Comparison of ENCODE assay signal across 8 cellular contexts in the genomic region with DNA sequence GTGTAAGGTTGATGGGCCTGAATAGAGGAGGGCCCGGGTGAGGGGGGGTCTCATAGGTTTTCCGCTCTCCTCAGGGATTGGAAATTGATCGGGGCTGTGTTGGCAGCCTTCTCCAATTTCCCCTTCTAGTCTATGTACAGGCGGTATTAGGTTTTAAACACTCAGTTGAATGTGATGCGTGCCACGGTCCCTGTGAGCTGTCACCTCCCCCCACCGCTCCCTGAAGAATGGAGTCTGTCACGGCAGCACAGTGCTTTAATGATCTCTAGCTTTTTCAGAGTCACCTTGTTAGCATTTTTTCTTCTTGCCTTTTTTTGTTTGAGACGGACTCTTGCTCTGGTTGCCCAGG. TPM values are rescaled to one million over a fixed set of nuclear protein-coding genes. Genes with fewer than 3 reads are reported as not detected.
DNase-seq lines count a peak whose midpoint lies in the region; ATAC-seq, FAIRE-seq and TF ChIP-seq lines count a peak whose summit lies in the region.

No MANE protein-coding gene starts in this region.

- H3K9me3 ChIP-seq in AG04450 (ENCODE audit: control insufficient read depth, insufficient read depth, low read length) (no peaks in the 10 kb centered on the region), H9 (ENCODE audit: control insufficient read depth, low read depth, low read length) (no peaks in the 10 kb centered on the region), psoas muscle (no peaks in the 10 kb centered on the region)

- H4K91ac ChIP-seq in H9 (ENCODE audit: insufficient read length, low read depth, low read length): no peak overlapping the region

- H2AK5ac ChIP-seq in H9 (ENCODE audit: insufficient read length, low read length): no peak overlapping the region

- no peaks in the 10 kb centered on the region for H3K9me3 Mint-ChIP-seq in H9

- H2BK20ac ChIP-seq in H9 (ENCODE audit: low read depth, low read length, poor library complexity, severe bottlenecking): no peak overlapping the region

- no peak overlapping the region for H2AFZ ChIP-seq in H9 (ENCODE audit: low read length)

- H3K27me3 ChIP-seq in AG04450 (ENCODE audit: control insufficient read depth, insufficient read depth, low read length) (no peaks in the 10 kb centered on the region), H9 (ENCODE audit: insufficient read depth, low read length) (no peaks in the 10 kb centered on the region), psoas muscle (ENCODE audit: insufficient read depth in 3 of 3, low read length in 2 of 3) (no peaks in the 10 kb centered on the region)

- peak overlapping the region; percentile 80 to 91 (median 86); a peak in 6 of 7 replicates for H3K27ac Mint-ChIP-seq in H9

- TF ChIP-seq POLR2A in GM12892 (IDR thresholded peaks at IDR 0.05; ENCODE audit: low read depth, low read length): no peak

- H3K23ac ChIP-seq in H9 (ENCODE audit: insufficient read length, low read depth, low read length): no peak overlapping the region

- FAIRE-seq in GM12892 (lab: Jason Lieb, UNC): no peak

- H3K79me2 ChIP-seq in H9 (ENCODE audit: insufficient read depth, low read length): peaks cover 25% of the 10 kb centered on the region

- peak overlapping the region; percentile 91 for H3K4me3 Mint-ChIP-seq in H9

- H3K27me3 Mint-ChIP-seq in H9 (ENCODE audit: low read depth): no peaks in the 10 kb centered on the region; the same call in 1 of the 2 replicates

- H4K5ac ChIP-seq in H9 (ENCODE audit: insufficient read length, low read depth, low read length): no peak overlapping the region

- intact Hi-C loops in psoas muscle (cut with DNase I): loop anchor here in 1 of 2 donors (10.0 kb wide), 1 partner anchor 1515 kb away; a partner anchor contains a TSS

- H4K20me1 ChIP-seq in H9 (ENCODE audit: control insufficient read depth, insufficient read depth, insufficient read length): peaks cover 3% of the 10 kb centered on the region

- no peak overlapping the region for H3T11ph ChIP-seq in H9 (ENCODE audit: low read length)

- no peak overlapping the region for H2BK120ac ChIP-seq in H9 (ENCODE audit: low read depth, low read length, poor library complexity, severe bottlenecking)

- ATAC-seq in psoas muscle (peak; percentile 7 to 38 (median 18)), GM18907 (IDR thresholded peaks at IDR 0.05; ENCODE audit: unreplicated experiment) (no peak)

- no peak overlapping the region for H3K18ac ChIP-seq in H9 (ENCODE audit: insufficient read length, low read depth, low read length)

- no peak overlapping the region for H2BK15ac ChIP-seq in H9 (ENCODE audit: low read depth, low read length)

- H3K4me3 ChIP-seq in AG04450 (ENCODE audit: low read depth, low read length): peak overlapping the region; percentile 96
- peak overlapping the region; percentile 95 for H3K4me3 ChIP-seq in fibroblast of the aortic adventitia (ENCODE audit: low read depth, low read length)
- H3K4me3 ChIP-seq in psoas muscle: peak overlapping the region; percentile 100

- POLR2A ChIA-PET in AG04450 (lab: Yijun Ruan, JAX): interaction anchor here (0.6 to 0.7 kb wide), 3 partner anchors 25 to 159 kb away, joined by 3 to 4 read pairs (median 3); no protein-coding TSS in a partner anchor

- peaks cover 13% of the 10 kb centered on the region for H3K23me2 ChIP-seq in H9 (ENCODE audit: insufficient read length, low read depth, low read length, poor library complexity, severe bottlenecking)

- H2BK12ac ChIP-seq in H9 (ENCODE audit: insufficient read length, low read depth, low read length): no peak overlapping the region

- H3K4me1 Mint-ChIP-seq in H9: peaks cover 18 to 20% of the 10 kb centered on the region in 2 experiments

- no peak overlapping the region for H2BK5ac ChIP-seq in H9 (ENCODE audit: insufficient read length, low read length)

- TF ChIP-seq CTCF in AG04450 (IDR thresholded peaks at IDR 0.05; ENCODE audit: low read depth, low read length) (no peak), H9 (conservative IDR thresholded peaks at IDR 0.05) (no peak), fibroblast of the aortic adventitia (IDR thresholded peaks at IDR 0.05; ENCODE audit: insufficient read depth, low read length) (no peak), psoas muscle (IDR thresholded peaks at IDR 0.05) (no peak)

- peak overlapping the region; percentile 62 for H3K4me2 ChIP-seq in H9 (ENCODE audit: insufficient read depth, insufficient read length, low read length)

- H3K79me1 ChIP-seq in H9 (ENCODE audit: insufficient read depth, low read depth, low read length, poor library complexity, severe bottlenecking): peaks cover 17% of the 10 kb centered on the region

- peaks cover 8 to 64% of the 10 kb centered on the region in 2 donors for H3K36me3 ChIP-seq in psoas muscle (ENCODE audit: insufficient read depth in 1 of 2, low read depth in 1 of 2)

- no peak overlapping the region for H3K56ac ChIP-seq in H9 (ENCODE audit: insufficient read length, low read depth, low read length)

- H3K9ac ChIP-seq in H9 (ENCODE audit: extremely low read depth, insufficient read length, low read length): peak overlapping the region; percentile 67

- DNase-seq in AG04450 (ENCODE audit: low read depth, low spot score): no peak
- no peak for DNase-seq in H9
- DNase-seq in activated CD4-positive, alpha-beta T cell treated with anti-CD3 and anti-CD28 coated beads for 48 hours: peak; percentile 47
- DNase-seq in fibroblast of the aortic adventitia (ENCODE audit: low read depth): peak; percentile 6
- no peak for DNase-seq in psoas muscle
- DNase-seq in GM12892 (ENCODE audit: insufficient read length): no peak
- DNase-seq in EL: no peak

- H3K4ac ChIP-seq in H9 (ENCODE audit: low read depth, low read length): no peak overlapping the region

- H3K4me1 ChIP-seq in H9 (ENCODE audit: insufficient read depth, low read length) (no peaks in the 10 kb centered on the region; the same call in 1 of the 2 replicates), psoas muscle (peaks cover 34% of the 10 kb centered on the region)

- peaks cover 52 to 70% (median 67%) of the 10 kb centered on the region in 3 experiments for H3K36me3 Mint-ChIP-seq in H9 (ENCODE audit: insufficient read depth in 1 of 3, low read depth in 3 of 3)

- no CpG with 5 or more reads among the region's 9 CpGs for WGBS in H9 (ENCODE audit: extremely low coverage, insufficient read length, low lambda C conversion rate)
- WGBS in psoas muscle, 3 donors: 5 to 13% (median 7%) methylated on average over 9 of the region's 9 CpGs

- H3K27ac ChIP-seq in AG04450 (ENCODE audit: low read depth, low read length) (peak overlapping the region; percentile 73), H9 (ENCODE audit: insufficient read length, low read depth, low read length) (no peak overlapping the region), psoas muscle (peak overlapping the region; percentile 97)

- CTCF ChIA-PET in AG04450 (lab: Charles Lee): interaction anchor here (1.7 to 2.3 kb wide), 2 partner anchors 21 to 125 kb away, joined by 4 to 11 read pairs; no protein-coding TSS in a partner anchor

- H3K14ac ChIP-seq in H9 (ENCODE audit: insufficient read depth, low read length): no peak overlapping the region

- no peak overlapping the region for H4K8ac ChIP-seq in H9 (replicated peaks; ENCODE audit: insufficient read length, low read depth, low read length)

RNA-seq across cellular contexts. Expression of a gene that starts 0.8 kb away (rescaled TPM):
- polyA plus RNA-seq in AG04450 (2011; rRNA removed) (828 and 879 TPM in 2 replicates), psoas muscle (1,000 to 10,000 TPM; 1,066 to 1,800 (median 1,530) TPM)
- 332 and 411 TPM in 2 replicates for polyA minus RNA-seq in AG04450 (2011; rRNA and poly(A)+ RNA removed)
- total RNA-seq in H9 (2021) (506 and 520 TPM in 2 replicates), fibroblast of the aortic adventitia (ENCODE audit: low replicate concordance) (348 and 421 TPM in 2 replicates), psoas muscle (1,000 to 10,000 TPM in 1 of 4 donors, 100 to 1,000 TPM in 3; 627 to 1,031 (median 770) TPM)
- polyA plus RNA-seq in GM12892 (2012; ENCODE audit: missing spikeins): 895 TPM

RNA-seq across cellular contexts. Expression of a gene that starts 1.0 kb away (rescaled TPM):
- 30.5 and 31.0 TPM in 2 replicates for polyA plus RNA-seq in AG04450 (2011; rRNA removed)
- polyA minus RNA-seq in AG04450 (2011; rRNA and poly(A)+ RNA removed): 30.8 and 35.9 TPM in 2 replicates
- 52.3 and 59.5 TPM in 2 replicates for total RNA-seq in H9 (2021)
- total RNA-seq in fibroblast of the aortic adventitia (ENCODE audit: low replicate concordance): 18.6 and 23.8 TPM in 2 replicates
- 10 to 100 TPM; 17.2 to 32.9 (median 21.2) TPM for total RNA-seq in psoas muscle
- polyA plus RNA-seq in psoas muscle: 10 to 100 TPM; 16.4 to 41.6 (median 35.9) TPM
- 14.5 TPM for polyA plus RNA-seq in GM12892 (2012; ENCODE audit: missing spikeins)

RNA-seq across cellular contexts. Expression of a gene that starts 49.4 kb away (rescaled TPM):
- polyA plus RNA-seq in AG04450 (2011; rRNA removed): 3.2 and 5.0 TPM in 2 replicates
- 0.48 and 1.7 TPM in 2 replicates for polyA minus RNA-seq in AG04450 (2011; rRNA and poly(A)+ RNA removed)
- total RNA-seq in H9 (2021): 4.9 and 5.6 TPM in 2 replicates
- total RNA-seq in fibroblast of the aortic adventitia (ENCODE audit: low replicate concordance): 0.81 and 12.0 TPM in 2 replicates
- total RNA-seq in psoas muscle: under 1 TPM in 2 of 4 donors, not detected in 2; 0.21 to 0.75 TPM
- polyA plus RNA-seq in psoas muscle: 1 to 10 TPM in 1 of 3 donors, under 1 TPM in 2; 0.13 to 3.8 (median 0.24) TPM
- 5.9 TPM for polyA plus RNA-seq in GM12892 (2012; ENCODE audit: missing spikeins)

Comparison
In these comparisons a context has a peak if more than half of its experiments do, and no peak if none do; other contexts are left out.
1. DNase-seq: peak in activated CD4-positive, alpha-beta T cell treated with anti-CD3 and anti-CD28 coated beads for 48 hours (single experiment) and fibroblast of the aortic adventitia (single experiment); none in AG04450 (single experiment), H9 (single experiment), psoas muscle (0 of 2), GM12892 (single experiment) and EL (single experiment).
2. Peak in every context shown above with its lines, with median percentiles within 50 percentile points of each other: H3K4me3 ChIP-seq.